Comparison of ENCODE assay signal across 1 cellular context in genomic region chr7:38312776-38313175, GRCh38.
TF ChIP-seq lines count a peak whose summit lies in the region.

No MANE protein-coding gene starts in this region.

TF ChIP-seq in HepG2, 621 proteins besides CTCF, POLR2A, EP300 and RAD21 (continued from another document):
- TF ChIP-seq KIAA2018 (CRISPR knock-in tag; IDR thresholded peaks at IDR 0.05; ENCODE audit: borderline replicate concordance) (no peak), RELA (CRISPR knock-in tag; IDR thresholded peaks at IDR 0.05) (no peak), ZNF619 (CRISPR knock-in tag; IDR thresholded peaks at IDR 0.05) (no peak), ZC3H4 (CRISPR knock-in tag; IDR thresholded peaks at IDR 0.05; ENCODE audit: borderline replicate concordance) (no peak), ZNF280B (CRISPR knock-in tag; IDR thresholded peaks at IDR 0.05; ENCODE audit: borderline replicate concordance) (no peak), ZNF318 (CRISPR knock-in tag; IDR thresholded peaks at IDR 0.05) (no peak), ZBTB25 (CRISPR knock-in tag; IDR thresholded peaks at IDR 0.05) (no peak), ZBTB49 (CRISPR knock-in tag; IDR thresholded peaks at IDR 0.05; ENCODE audit: borderline replicate concordance) (no peak), MAFF (IDR thresholded peaks at IDR 0.05; ENCODE audit: low read depth, low read length) (no peak), ZNF335 (CRISPR knock-in tag; IDR thresholded peaks at IDR 0.05) (no peak), MYC (CRISPR knock-in tag; IDR thresholded peaks at IDR 0.05; ENCODE audit: borderline replicate concordance) (no peak), ZNF792 (CRISPR knock-in tag; IDR thresholded peaks at IDR 0.05) (no peak), ZNF629 (CRISPR knock-in tag; conservative IDR thresholded peaks at IDR 0.05) (no peak)
